ENCODE assay signal across 13 cellular contexts in the genomic region with DNA sequence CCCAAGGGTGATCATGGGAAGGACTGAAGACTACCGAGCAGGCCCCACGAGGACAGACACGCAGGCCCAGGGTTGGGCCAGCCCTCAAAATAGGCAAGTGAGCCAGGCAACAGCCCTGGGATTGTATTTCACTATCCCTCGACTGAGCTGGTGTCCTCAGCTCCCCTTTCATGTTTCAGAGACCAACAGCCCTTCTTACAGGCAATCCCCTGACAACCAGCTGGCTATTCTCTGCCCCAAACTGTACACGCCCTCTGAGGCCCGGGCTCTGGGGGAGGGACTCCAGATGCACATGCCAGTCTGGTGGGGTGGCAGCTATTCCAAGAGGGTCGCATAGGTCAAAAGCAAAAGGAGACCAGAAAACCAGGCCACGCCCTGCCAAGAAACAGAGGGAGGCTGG.
DNase-seq lines count a peak whose midpoint lies in the region; ATAC-seq and TF ChIP-seq lines count a peak whose summit lies in the region.
"Had no signal": no experiment of that assay in that cellular context is flagged by ENCODE, and none has a peak within 500 bp of the region (broad histone marks: within the 10 kb centered on the region; RNA-seq: fewer than 3 reads in every experiment).

No MANE protein-coding gene starts in this region.

- H3K27me3 ChIP-seq in Panc1 (ENCODE audit: control insufficient read depth, insufficient read depth, low read length): no peaks in the 10 kb centered on the region
- H3K27me3 ChIP-seq in esophagus squamous epithelium: no peaks in the 10 kb centered on the region
- no peaks in the 10 kb centered on the region for H3K27me3 ChIP-seq in thymus (ENCODE audit: control insufficient read depth, insufficient read depth)

- ATAC-seq in Panc1 (no peak), GM21367 (IDR thresholded peaks at IDR 0.05; ENCODE audit: unreplicated experiment) (no peak), GM18502 (IDR thresholded peaks at IDR 0.05; ENCODE audit: poor library complexity, unreplicated experiment) (no peak)
- ATAC-seq: K562 had no signal

- POLR2A ChIA-PET in Panc1 (lab: Charles Lee): no interaction called here

- DNase-seq in Panc1 (ENCODE audit: low read depth, low spot score) (no peak), esophagus squamous epithelium (lab: John Stamatoyannopoulos, UW) (no peak), myocyte (ENCODE audit: low read depth) (peak; percentile 98), SHP77 (lab: John Stamatoyannopoulos, UW) (no peak)
- DNase-seq: activated CD4-positive, alpha-beta T cell treated with anti-CD3 and anti-CD28 coated beads for 48 hours; activated T-cell treated with anti-CD3 and anti-CD28 coated beads for 4 hours; NCI-H1417 treated with DMSO at 0.1 percent for 48 hours; NCI-H69 had no signal

- WGBS in esophagus squamous epithelium, 2 donors: 66% methylated on average over 4 of the region's 8 CpGs; no CpG with 5 or more reads in 1 of the 2 donors
- 93% methylated on average over 8 of the region's 8 CpGs for WGBS in thymus

- H3K36me3 ChIP-seq in Panc1 (ENCODE audit: control insufficient read depth, insufficient read depth, low read length): no peaks in the 10 kb centered on the region
- H3K36me3 ChIP-seq in esophagus squamous epithelium: no peaks in the 10 kb centered on the region
- no peaks in the 10 kb centered on the region for H3K36me3 ChIP-seq in thymus (ENCODE audit: control insufficient read depth, insufficient read depth)

- TF ChIP-seq CTCF in Panc1 (IDR thresholded peaks at IDR 0.05): no peak
- TF ChIP-seq CTCF in esophagus squamous epithelium (IDR thresholded peaks at IDR 0.05): no peak

- 0 out of 2 replicates have a peak, but pooled peaks cover 4% of the 10 kb centered on the region for H3K4me1 ChIP-seq in Panc1 (ENCODE audit: control insufficient read depth, insufficient read depth, low read length)
- peaks cover 9 to 31% (median 17%) of the 10 kb centered on the region in 3 donors for H3K4me1 ChIP-seq in esophagus squamous epithelium
- H3K4me1 ChIP-seq in thymus (ENCODE audit: control insufficient read depth, insufficient read depth, low read length): no peaks in the 10 kb centered on the region

- in situ Hi-C loops in Panc1 (cut with HindIII; ENCODE audit: low pct_unique_long_range_greater_than_20kb, low sequenced_read_pairs): no loop called here

- intact Hi-C loops in Panc1 (cut with micrococcal nuclease; ENCODE audit: unreplicated experiment): no loop called here
- intact Hi-C loops in esophagus squamous epithelium (cut with DNase I): no loop called here

- no peak for TF ChIP-seq POLR2A in esophagus squamous epithelium (IDR thresholded peaks at IDR 0.05)

- BruUV-seq in Panc1 (replicated peaks; lab: Mats Ljungman, UMichigan): no TSS peak

- H3K9me3 ChIP-seq in Panc1 (ENCODE audit: control insufficient read depth, insufficient read depth, low read depth, low read length): no peaks in the 10 kb centered on the region
- H3K9me3 ChIP-seq in esophagus squamous epithelium: no peaks in the 10 kb centered on the region
- H3K9me3 ChIP-seq in thymus (ENCODE audit: control insufficient read depth): no peaks in the 10 kb centered on the region

- CTCF ChIA-PET in Panc1 (lab: Charles Lee): no interaction called here

- H3K4me3 ChIP-seq in Panc1 (ENCODE audit: low read depth in 2 of 2, low read length in 2 of 2) (no peak overlapping the region), esophagus squamous epithelium (no peak overlapping the region), thymus (ENCODE audit: low read length) (no peak overlapping the region)
- H3K4me3 ChIP-seq: K562 had no signal

- H3K27ac ChIP-seq in Panc1 (ENCODE audit: low read length) (peak overlapping the region; percentile 31), esophagus squamous epithelium (peak overlapping the region in 3 of 4 donors; percentile 51 to 63 (median 54)), thymus (ENCODE audit: low read depth) (peak overlapping the region; percentile 25)
- H3K27ac ChIP-seq: C4-2B had no signal
